ENCODE assay signal across 8 cellular contexts in the genomic region with DNA sequence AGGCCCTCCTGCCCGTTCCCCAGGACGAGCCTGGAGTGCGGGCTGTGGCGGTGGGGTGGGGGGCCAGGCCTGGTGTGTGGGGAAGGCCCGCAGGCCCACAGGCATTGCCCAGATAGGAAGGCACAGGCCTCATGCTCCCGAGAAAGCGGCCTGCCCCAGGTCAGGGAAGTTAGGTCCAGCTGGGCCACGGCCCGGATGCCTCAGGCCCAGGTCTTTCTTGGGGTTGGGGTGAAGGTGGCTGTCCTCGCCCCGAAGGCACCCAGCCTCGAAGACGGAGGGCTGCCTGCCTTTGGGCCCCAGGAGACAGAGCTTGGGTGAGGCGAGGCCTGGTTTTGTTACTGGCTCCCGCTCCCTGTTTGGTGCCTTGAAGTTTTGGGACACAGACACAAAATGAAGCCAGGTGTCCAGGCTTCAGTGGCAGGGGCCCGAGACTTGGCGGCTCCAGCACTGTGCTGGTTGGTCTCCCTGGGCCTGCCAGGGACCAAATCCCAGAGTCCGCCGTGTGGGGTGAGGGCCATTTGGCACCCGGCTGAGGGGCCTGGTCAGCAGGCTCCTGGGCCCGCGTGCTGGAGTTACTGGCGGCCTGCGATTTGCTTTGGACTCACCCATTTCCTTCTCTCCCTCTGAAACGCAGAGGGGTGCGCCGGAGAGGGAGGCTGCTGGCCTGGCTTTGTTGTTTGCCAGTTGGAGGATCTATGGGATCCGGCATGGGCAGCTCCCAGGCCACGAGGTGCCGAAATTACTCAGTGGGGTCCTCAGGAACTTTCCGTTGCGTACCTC. TPM values are rescaled to one million over a fixed set of nuclear protein-coding genes. Genes with fewer than 3 reads are reported as not detected.
DNase-seq lines count a peak whose midpoint lies in the region; ATAC-seq and TF ChIP-seq lines count a peak whose summit lies in the region.

No MANE protein-coding gene starts in this region.

- no peaks in the 10 kb centered on the region for H3K9me3 ChIP-seq in Peyer's patch
- no peaks in the 10 kb centered on the region for H3K9me3 ChIP-seq in mesodermal cell (ENCODE audit: control insufficient read depth, low read length)
- no peaks in the 10 kb centered on the region for H3K9me3 ChIP-seq in vagina

- DNase-seq in Daoy (ENCODE audit: low read depth) = peak; percentile 61
- peak in 2 of 3 donors; percentile 63 to 67 for DNase-seq in Peyer's patch
- peak in 2 of 10 donors; percentile 41 to 49 for DNase-seq in dorsolateral prefrontal cortex
- peak in 1 of 2 donors; percentile 87 for DNase-seq in vagina (ENCODE audit: extremely low spot score in 2 of 2)
- DNase-seq in NCI-H345 treated with DMSO at 0.1 percent for 48 hours (lab: John Stamatoyannopoulos, UW; ENCODE audit: unreplicated experiment) = no peak
- DNase-seq in NCI-H748 (lab: John Stamatoyannopoulos, UW; ENCODE audit: unreplicated experiment) = no peak

- H3K36me3 ChIP-seq in Peyer's patch (no peaks in the 10 kb centered on the region), mesodermal cell (ENCODE audit: control insufficient read depth, insufficient read depth, low read length) (peaks cover 44% of the 10 kb centered on the region), vagina (no peaks in the 10 kb centered on the region)

- H3K27ac ChIP-seq in Peyer's patch = peak overlapping the region; percentile 76 to 89 (median 86)
- H3K27ac ChIP-seq in dorsolateral prefrontal cortex = peak overlapping the region; percentile 21 to 96 (median 87)
- peak overlapping the region; percentile 29 for H3K27ac ChIP-seq in mesodermal cell (ENCODE audit: low read depth, low read length, severe bottlenecking)
- H3K27ac ChIP-seq in vagina = peak overlapping the region; percentile 96

- intact Hi-C loops in dorsolateral prefrontal cortex (cut with DNase I) = loop anchor here (5.0 to 10.0 kb wide), 3 partner anchors 33 to 95 kb away; no protein-coding TSS in a partner anchor
- intact Hi-C loops in vagina (cut with DNase I) = loop anchor here (2.0 to 5.0 kb wide), 3 partner anchors 17 to 42 kb away; no protein-coding TSS in a partner anchor

- no peak for TF ChIP-seq CTCF in Peyer's patch (IDR thresholded peaks at IDR 0.05)
- TF ChIP-seq CTCF in dorsolateral prefrontal cortex (IDR thresholded peaks at IDR 0.05 in 54 of 56, conservative IDR thresholded peaks at IDR 0.05 in 2 of 56; ENCODE audit: low read depth in 1 of 56, partially characterized antibody in 56 of 56) = no peak
- no peak for TF ChIP-seq CTCF in vagina (IDR thresholded peaks at IDR 0.05)

- TF ChIP-seq POLR2A in Peyer's patch (IDR thresholded peaks at IDR 0.05) = no peak
- no peak for TF ChIP-seq POLR2A in vagina (IDR thresholded peaks at IDR 0.05)

- no peak for ATAC-seq in HG02870 (IDR thresholded peaks at IDR 0.05; ENCODE audit: unreplicated experiment)

- 13 to 22% methylated on average over 25 to 32 of the region's 32 CpGs for WGBS in mesodermal cell (ENCODE audit: insufficient coverage in 2 of 2), 2 experiments

- H3K4me3 ChIP-seq in Peyer's patch = peak overlapping the region; percentile 50 to 90 (median 79)
- peak overlapping the region; percentile 47 to 86 (median 72) for H3K4me3 ChIP-seq in dorsolateral prefrontal cortex
- H3K4me3 ChIP-seq in mesodermal cell (ENCODE audit: extremely low read depth, insufficient read depth, low read length, poor library complexity, severe bottlenecking) = peak overlapping the region; percentile 83
- peak overlapping the region; percentile 60 to 63 for H3K4me3 ChIP-seq in vagina

- H3K4me1 ChIP-seq in Peyer's patch = peaks cover 9 to 59% (median 52%) of the 10 kb centered on the region in 4 donors
- H3K4me1 ChIP-seq in mesodermal cell (ENCODE audit: control insufficient read depth, insufficient read depth, low read length, poor library complexity, severe bottlenecking) = peaks cover 37% of the 10 kb centered on the region
- peaks cover 65% of the 10 kb centered on the region for H3K4me1 ChIP-seq in vagina

- H3K27me3 ChIP-seq in Peyer's patch (no peaks in the 10 kb centered on the region), dorsolateral prefrontal cortex (no peaks in the 10 kb centered on the region), vagina (no peaks in the 10 kb centered on the region)

RNA-seq across cellular contexts. Expression of gene SKI, which starts 2.0 kb away (rescaled TPM):
- 3.3 and 5.3 TPM in 2 replicates for total RNA-seq in Daoy (2014; rRNA removed; shearing (Covaris generic))
- total RNA-seq in Peyer's patch = 10 to 100 TPM; 20.1 to 41.5 (median 37.1) TPM
- 100 to 1,000 TPM in 27 of 120 experiments, 10 to 100 TPM in 93; 65.3 to 147 (median 87.5) TPM for total RNA-seq in dorsolateral prefrontal cortex
- polyA plus RNA-seq in mesodermal cell (2013, experiment 1 of 2) = 38.8 TPM
- polyA plus RNA-seq in mesodermal cell (2013, experiment 2 of 2) = 30.8 TPM
- total RNA-seq in vagina = 53.8 TPM

RNA-seq across cellular contexts. Expression of gene FAAP20, which starts 35.5 kb away (rescaled TPM):
- 26.3 and 28.7 TPM in 2 replicates for total RNA-seq in Daoy (2014; rRNA removed; shearing (Covaris generic))
- total RNA-seq in Peyer's patch (10 to 100 TPM; 16.5 to 31.2 (median 25.4) TPM), dorsolateral prefrontal cortex (10 to 100 TPM; 21.8 to 56.4 (median 36.0) TPM), vagina (92.3 TPM)
- 106 TPM for polyA plus RNA-seq in mesodermal cell (2013, experiment 1 of 2)
- polyA plus RNA-seq in mesodermal cell (2013, experiment 2 of 2) = 81.5 TPM

Comparison
In these comparisons a context has a peak if more than half of its experiments do, and no peak if none do; other contexts are left out.
1. DNase-seq: peak in Daoy (single experiment) and Peyer's patch (2 of 3); none in NCI-H345 treated with DMSO at 0.1 percent for 48 hours (single experiment) and NCI-H748 (single experiment).
2. H3K27ac ChIP-seq: peak in every context shown above with its lines; median percentile 96 in vagina; 87 in dorsolateral prefrontal cortex; 86 in Peyer's patch; 29 in mesodermal cell.
3. Peak in every context shown above with its lines, with median percentiles within 50 percentile points of each other: H3K4me3 ChIP-seq.